1 cellular context compared by ENCODE assay signal in genomic region chr17:76612977-76613851, GRCh38.
TF ChIP-seq lines count a peak whose summit lies in the region.

No MANE protein-coding gene starts in this region.

TF ChIP-seq in GM12878, 131 proteins besides CTCF, POLR2A, EP300 and RAD21 (continued from another document):
- peak; percentile 72 for TF ChIP-seq PKNOX1 (IDR thresholded peaks at IDR 0.05)
